Comparison of ENCODE assay signal across 22 cellular contexts in the genomic region with DNA sequence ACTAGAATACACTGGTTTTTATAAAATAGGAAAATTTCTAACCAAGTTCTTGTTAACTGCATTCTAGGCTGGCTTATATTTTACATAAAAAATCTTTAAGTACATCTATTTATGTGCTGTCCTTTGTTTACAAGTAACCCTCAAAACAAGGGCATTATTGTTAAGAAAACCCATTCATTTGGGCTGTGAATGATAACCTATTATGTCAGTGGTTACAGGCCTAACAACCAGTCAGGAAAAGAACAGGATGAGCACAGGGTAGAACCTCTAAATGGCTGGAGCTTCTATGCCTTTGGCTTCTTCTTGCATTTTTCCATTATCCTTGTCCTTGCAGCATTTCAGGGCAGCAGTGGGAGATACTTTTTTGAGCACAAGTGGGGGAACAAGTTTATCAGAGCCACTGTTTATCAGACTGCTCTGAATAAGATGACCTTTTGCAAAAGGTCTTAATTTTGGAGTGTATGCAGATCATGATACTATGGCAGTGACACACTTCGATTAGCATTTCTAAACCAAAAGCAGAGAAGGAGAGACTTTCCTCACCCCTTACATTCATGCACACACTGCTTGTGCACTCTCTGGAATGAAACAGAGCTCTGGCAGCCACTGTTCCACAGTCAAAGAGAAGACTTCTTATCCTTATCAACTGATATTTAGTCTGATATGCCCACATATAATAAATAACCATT. TPM values are rescaled to one million over a fixed set of nuclear protein-coding genes. Genes with fewer than 3 reads are reported as not detected.
DNase-seq lines count a peak whose midpoint lies in the region; ATAC-seq, FAIRE-seq and TF ChIP-seq lines count a peak whose summit lies in the region.
"Had no signal": no experiment of that assay in that cellular context is flagged by ENCODE, and none has a peak within 500 bp of the region (broad histone marks: within the 10 kb centered on the region; RNA-seq: fewer than 3 reads in every experiment).

No MANE protein-coding gene starts in this region.

- DNase-seq in WTC11 (ENCODE audit: low spot score) (no peak), frontal cortex (ENCODE audit: low spot score in 2 of 2) (no peak), neural crest cell (ENCODE audit: low read depth, low spot score) (no peak), NCI-H226 (no peak), Caco-2 (no peak)
- no peak for DNase-seq in activated CD4-positive, alpha-beta T cell treated with anti-CD3 and anti-CD28 coated beads for 48 hours
- DNase-seq: CD4-positive, alpha-beta memory T cell; GOT3; Karpas-422; MV-4-11; NCI-H1105 treated with DMSO at 0.1 percent for 48 hours; NCI-H2029 treated with DMSO at 0.1 percent for 48 hours; NCI-H345; NCI-H524 treated with DMSO at 0.1 percent for 48 hours; NCI-H82 had no signal

- H3K36me3 ChIP-seq in Caco-2 (ENCODE audit: control insufficient read depth, insufficient read depth, low read length) = no peaks in the 10 kb centered on the region

- no peaks in the 10 kb centered on the region for H3K27me3 Mint-ChIP-seq in WTC11 (ENCODE audit: low read depth)
- no peaks in the 10 kb centered on the region for H3K27me3 Mint-ChIP-seq in neural crest cell (ENCODE audit: low read depth)
- H3K27me3 Mint-ChIP-seq in Caco-2 (ENCODE audit: insufficient read depth, unreplicated experiment) = peaks cover 8% of the 10 kb centered on the region

- intact Hi-C loops in Caco-2 (cut with micrococcal nuclease; ENCODE audit: unreplicated experiment) = no loop called here

- peak; percentile 89 for FAIRE-seq in frontal cortex (lab: Jason Lieb, UNC)
- FAIRE-seq: G401.6, GM12892, GM18507 had no signal

- no peaks in the 10 kb centered on the region for H3K9me3 ChIP-seq in Caco-2
- H3K9me3 ChIP-seq: BLaER1 treated with 17β-estradiol and CSF1 and Interleukin-3, amounts not matched to agents 10 nM and 100 nM had no signal

- CTCF ChIA-PET in WTC11 (lab: Charles Lee) = no interaction called here
- CTCF ChIA-PET in Caco-2 (lab: Charles Lee) = no interaction called here

- TF ChIP-seq CTCF in WTC11 (IDR thresholded peaks at IDR 0.05) (no peak), neural crest cell (conservative IDR thresholded peaks at IDR 0.05) (no peak), Caco-2 (IDR thresholded peaks at IDR 0.05; ENCODE audit: insufficient read depth in 1 of 2, low read depth in 1 of 2, low read length in 1 of 2, severe bottlenecking in 1 of 2, unreplicated experiment in 1 of 2) (no peak)

- no peaks in the 10 kb centered on the region for H3K4me1 ChIP-seq in Caco-2
- H3K4me1 ChIP-seq: BLaER1 treated with 17β-estradiol and CSF1 and Interleukin-3, amounts not matched to agents 10 nM and 100 nM had no signal

- H3K36me3 Mint-ChIP-seq in WTC11 (peaks cover 6% of the 10 kb centered on the region), neural crest cell (ENCODE audit: low read depth) (peaks cover 3% of the 10 kb centered on the region), Caco-2 (ENCODE audit: insufficient read depth, unreplicated experiment) (no peaks in the 10 kb centered on the region)
- H3K36me3 Mint-ChIP-seq: CD4-positive, alpha-beta memory T cell had no signal

- no peaks in the 10 kb centered on the region; the same call in 1 of the 2 replicates for H3K27me3 ChIP-seq in Caco-2 (replicated peaks; ENCODE audit: control insufficient read depth, insufficient read depth, low read length)
- H3K27me3 ChIP-seq: BLaER1 treated with 17β-estradiol and CSF1 and Interleukin-3, amounts not matched to agents 10 nM and 100 nM had no signal

- no peak overlapping the region for H3K4me3 ChIP-seq in Caco-2 (ENCODE audit: low read depth, low read length)
- H3K4me3 ChIP-seq: BLaER1 treated with 17β-estradiol and CSF1 and Interleukin-3, amounts not matched to agents 10 nM and 100 nM had no signal

- H3K27ac Mint-ChIP-seq in WTC11 = peak overlapping the region; percentile 11; the same call in 1 of the 2 replicates
- H3K27ac Mint-ChIP-seq in neural crest cell (ENCODE audit: unreplicated experiment) = peak overlapping the region; percentile 73
- no peak overlapping the region for H3K27ac Mint-ChIP-seq in Caco-2 (ENCODE audit: unreplicated experiment)
- H3K27ac Mint-ChIP-seq: CD4-positive, alpha-beta memory T cell had no signal

- no peaks in the 10 kb centered on the region for H3K9me3 Mint-ChIP-seq in WTC11
- peaks cover 3% of the 10 kb centered on the region for H3K9me3 Mint-ChIP-seq in neural crest cell
- no peaks in the 10 kb centered on the region for H3K9me3 Mint-ChIP-seq in Caco-2 (ENCODE audit: unreplicated experiment)
- H3K9me3 Mint-ChIP-seq: CD4-positive, alpha-beta memory T cell had no signal

- peak; percentile 39; the same call in 1 of the 2 replicates for ATAC-seq in WTC11
- ATAC-seq in GM19351 (IDR thresholded peaks at IDR 0.05; ENCODE audit: unreplicated experiment) = no peak
- ATAC-seq: HCT116, Panc1 had no signal

- POLR2A ChIA-PET in WTC11 (lab: Charles Lee) (no interaction called here), Caco-2 (lab: Charles Lee) (no interaction called here)

- H3K4me3 Mint-ChIP-seq in WTC11 (no peak overlapping the region), neural crest cell (peak overlapping the region; percentile 48), Caco-2 (ENCODE audit: unreplicated experiment) (no peak overlapping the region)
- H3K4me3 Mint-ChIP-seq: CD4-positive, alpha-beta memory T cell had no signal

- BruUV-seq in Caco-2 (replicated peaks; lab: Mats Ljungman, UMichigan) = no TSS peak

- H3K4me1 Mint-ChIP-seq in WTC11 (peaks cover 29% of the 10 kb centered on the region), neural crest cell (peaks cover 57% of the 10 kb centered on the region), Caco-2 (ENCODE audit: low read depth, unreplicated experiment) (no peaks in the 10 kb centered on the region)
- H3K4me1 Mint-ChIP-seq: CD4-positive, alpha-beta memory T cell had no signal

TF ChIP-seq in WTC11, 78 proteins besides CTCF, POLR2A, EP300 and RAD21 (continues in another document):
- TF ChIP-seq NR1H2 (CRISPR knock-in tag; IDR thresholded peaks at IDR 0.05) (no peak), ATF2 (CRISPR knock-in tag; IDR thresholded peaks at IDR 0.05; ENCODE audit: borderline replicate concordance, low read depth) (no peak)
- TF ChIP-seq, protein P1, sequence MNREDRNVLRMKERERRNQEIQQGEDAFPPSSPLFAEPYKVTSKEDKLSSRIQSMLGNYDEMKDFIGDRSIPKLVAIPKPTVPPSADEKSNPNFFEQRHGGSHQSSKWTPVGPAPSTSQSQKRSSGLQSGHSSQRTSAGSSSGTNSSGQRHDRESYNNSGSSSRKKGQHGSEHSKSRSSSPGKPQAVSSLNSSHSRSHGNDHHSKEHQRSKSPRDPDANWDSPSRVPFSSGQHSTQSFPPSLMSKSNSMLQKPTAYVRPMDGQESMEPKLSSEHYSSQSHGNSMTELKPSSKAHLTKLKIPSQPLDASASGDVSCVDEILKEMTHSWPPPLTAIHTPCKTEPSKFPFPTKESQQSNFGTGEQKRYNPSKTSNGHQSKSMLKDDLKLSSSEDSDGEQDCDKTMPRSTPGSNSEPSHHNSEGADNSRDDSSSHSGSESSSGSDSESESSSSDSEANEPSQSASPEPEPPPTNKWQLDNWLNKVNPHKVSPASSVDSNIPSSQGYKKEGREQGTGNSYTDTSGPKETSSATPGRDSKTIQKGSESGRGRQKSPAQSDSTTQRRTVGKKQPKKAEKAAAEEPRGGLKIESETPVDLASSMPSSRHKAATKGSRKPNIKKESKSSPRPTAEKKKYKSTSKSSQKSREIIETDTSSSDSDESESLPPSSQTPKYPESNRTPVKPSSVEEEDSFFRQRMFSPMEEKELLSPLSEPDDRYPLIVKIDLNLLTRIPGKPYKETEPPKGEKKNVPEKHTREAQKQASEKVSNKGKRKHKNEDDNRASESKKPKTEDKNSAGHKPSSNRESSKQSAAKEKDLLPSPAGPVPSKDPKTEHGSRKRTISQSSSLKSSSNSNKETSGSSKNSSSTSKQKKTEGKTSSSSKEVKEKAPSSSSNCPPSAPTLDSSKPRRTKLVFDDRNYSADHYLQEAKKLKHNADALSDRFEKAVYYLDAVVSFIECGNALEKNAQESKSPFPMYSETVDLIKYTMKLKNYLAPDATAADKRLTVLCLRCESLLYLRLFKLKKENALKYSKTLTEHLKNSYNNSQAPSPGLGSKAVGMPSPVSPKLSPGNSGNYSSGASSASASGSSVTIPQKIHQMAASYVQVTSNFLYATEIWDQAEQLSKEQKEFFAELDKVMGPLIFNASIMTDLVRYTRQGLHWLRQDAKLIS (CRISPR knock-in tag; IDR thresholded peaks at IDR 0.05; ENCODE audit: borderline replicate concordance) = no peak

RNA-seq across cellular contexts. Expression of gene GPR37, which starts 10.9 kb away (rescaled TPM):
- total RNA-seq in WTC11 (2021) = 10.9 to 20.4 TPM (median 11.3 TPM) in 3 replicates
- 39.1 TPM for total RNA-seq in frontal cortex
- total RNA-seq in neural crest cell = 4.9 and 6.0 TPM in 2 replicates
- 0.50 and 0.77 TPM in 2 replicates for total RNA-seq in Caco-2 (2022)
- total RNA-seq: CD4-positive, alpha-beta memory T cell had no signal
